In the genomic region with DNA sequence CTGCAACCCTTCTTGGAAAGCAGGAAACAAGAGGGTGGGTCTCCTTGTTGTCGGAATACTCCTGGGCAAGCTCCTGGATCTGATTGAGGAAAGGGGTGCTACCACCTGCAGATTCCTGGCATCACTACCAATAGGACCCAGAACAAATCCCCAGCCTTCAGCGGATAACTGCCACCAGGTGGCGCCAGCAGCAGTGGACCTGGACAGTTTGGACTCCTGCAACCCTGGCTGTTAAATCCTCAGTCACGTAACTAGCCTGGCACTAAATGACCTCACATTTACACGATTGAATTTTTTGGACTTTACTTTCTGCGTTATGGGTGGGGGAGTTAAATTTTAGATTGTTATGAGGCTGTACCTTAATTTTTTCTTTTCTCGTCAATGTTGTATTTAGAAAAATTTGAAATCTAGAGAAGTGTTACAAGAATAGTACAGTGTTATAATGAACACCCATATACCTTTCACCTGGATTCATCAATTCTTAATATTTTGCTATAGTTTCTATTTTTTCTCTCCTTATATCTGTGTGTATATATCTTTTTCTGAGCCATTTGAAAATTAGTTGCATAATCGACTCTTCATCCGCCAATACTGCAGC, we compare ENCODE assay signal across 8 cellular contexts.
DNase-seq lines count a peak whose midpoint lies in the region; ATAC-seq and TF ChIP-seq lines count a peak whose summit lies in the region.

No MANE protein-coding gene starts in this region.

- no peak overlapping the region for H3K27ac Mint-ChIP-seq in activated CD4-positive, alpha-beta T cell treated with anti-CD3 and anti-CD28 coated beads for 36 hours
- H3K27ac Mint-ChIP-seq in endothelial cell (ENCODE audit: unreplicated experiment): no peak overlapping the region

- no peaks in the 10 kb centered on the region for H3K9me3 ChIP-seq in mucosa of descending colon
- H3K9me3 ChIP-seq in testis: no peaks in the 10 kb centered on the region

- TF ChIP-seq POLR2A in testis (IDR thresholded peaks at IDR 0.05): no peak

- DNase-seq in BJ (ENCODE audit: low read depth) (no peak), NCI-H2107 treated with DMSO at 0.1 percent for 48 hours (lab: John Stamatoyannopoulos, UW; ENCODE audit: unreplicated experiment) (peak; percentile 64), endothelial cell (ENCODE audit: low spot score) (peak; percentile 89), mucosa of descending colon (peak; percentile 58 to 92 (median 89)), testis (peak; percentile 90)
- DNase-seq in activated CD4-positive, alpha-beta T cell treated with anti-CD3 and anti-CD28 coated beads for 36 hours: peak; percentile 79

- peak; percentile 93 for TF ChIP-seq CTCF in BJ (IDR thresholded peaks at IDR 0.05; ENCODE audit: insufficient read depth, low read depth, low read length)
- peak; percentile 92 for TF ChIP-seq CTCF in endothelial cell (IDR thresholded peaks at IDR 0.05; ENCODE audit: unreplicated experiment)
- peak; percentile 61 for TF ChIP-seq CTCF in mucosa of descending colon (IDR thresholded peaks at IDR 0.05)
- TF ChIP-seq CTCF in testis (IDR thresholded peaks at IDR 0.05): peak in 2 of 3 experiments; percentile 47 to 83

- no peaks in the 10 kb centered on the region for H3K36me3 ChIP-seq in BJ (ENCODE audit: control insufficient read depth, insufficient read depth, low read length)
- no peaks in the 10 kb centered on the region for H3K36me3 ChIP-seq in mucosa of descending colon (ENCODE audit: low read depth)
- H3K36me3 ChIP-seq in testis (ENCODE audit: low read depth, missing control alignments): no peaks in the 10 kb centered on the region

- no peak overlapping the region for H3K4me3 Mint-ChIP-seq in activated CD4-positive, alpha-beta T cell treated with anti-CD3 and anti-CD28 coated beads for 36 hours
- no peak overlapping the region for H3K4me3 Mint-ChIP-seq in endothelial cell (ENCODE audit: unreplicated experiment)

- H3K27ac ChIP-seq in testis: no peak overlapping the region

- peaks cover 9% of the 10 kb centered on the region for H3K27me3 Mint-ChIP-seq in activated CD4-positive, alpha-beta T cell treated with anti-CD3 and anti-CD28 coated beads for 36 hours
- H3K27me3 Mint-ChIP-seq in endothelial cell (ENCODE audit: unreplicated experiment): peaks cover 4% of the 10 kb centered on the region

- H3K4me3 ChIP-seq in BJ (ENCODE audit: low read depth, low read length) (no peak overlapping the region), mucosa of descending colon (no peak overlapping the region), testis (no peak overlapping the region)

- POLR2A ChIA-PET in BJ (lab: Charles Lee): no interaction called here
- POLR2A ChIA-PET in activated CD4-positive, alpha-beta T cell treated with anti-CD3 and anti-CD28 coated beads for 36 hours (lab: Charles Lee): no interaction called here

- H3K4me1 ChIP-seq in mucosa of descending colon (ENCODE audit: low read depth) (no peaks in the 10 kb centered on the region), testis (no peaks in the 10 kb centered on the region)

- intact Hi-C loops in activated CD4-positive, alpha-beta T cell treated with anti-CD3 and anti-CD28 coated beads for 36 hours (cut with DNase I, micrococcal nuclease): loop anchor here (1.0 to 2.0 kb wide), 2 partner anchors 72 kb away; no protein-coding TSS in a partner anchor
- intact Hi-C loops in mucosa of descending colon (cut with DNase I, micrococcal nuclease) (no loop called here), testis (cut with DNase I; ENCODE audit: low total_unique reads) (no loop called here)

- peak; percentile 80 for ATAC-seq in GM18870 (IDR thresholded peaks at IDR 0.05; ENCODE audit: unreplicated experiment)
- ATAC-seq in HG03097 (IDR thresholded peaks at IDR 0.05; ENCODE audit: low FRiP score, unreplicated experiment): peak; percentile 85
- peak; percentile 51 for ATAC-seq in activated CD4-positive, alpha-beta T cell treated with anti-CD3 and anti-CD28 coated beads for 36 hours
- ATAC-seq in mucosa of descending colon: peak; percentile 95

- H3K27me3 ChIP-seq in BJ (ENCODE audit: control insufficient read depth, insufficient read depth, low read length) (peaks cover 1% of the 10 kb centered on the region), testis (no peaks in the 10 kb centered on the region)

- H3K4me1 Mint-ChIP-seq in activated CD4-positive, alpha-beta T cell treated with anti-CD3 and anti-CD28 coated beads for 36 hours: no peaks in the 10 kb centered on the region
- H3K4me1 Mint-ChIP-seq in endothelial cell (ENCODE audit: unreplicated experiment): no peaks in the 10 kb centered on the region

- H3K9me3 Mint-ChIP-seq in activated CD4-positive, alpha-beta T cell treated with anti-CD3 and anti-CD28 coated beads for 36 hours (ENCODE audit: low read depth): no peaks in the 10 kb centered on the region
- no peaks in the 10 kb centered on the region for H3K9me3 Mint-ChIP-seq in endothelial cell (ENCODE audit: unreplicated experiment)

- CTCF ChIA-PET in BJ (lab: Yijun Ruan, JAX): interaction anchor here (1.2 kb wide), 1 partner anchor 19 kb away, joined by 3 read pairs; no protein-coding TSS in a partner anchor
- CTCF ChIA-PET in activated CD4-positive, alpha-beta T cell treated with anti-CD3 and anti-CD28 coated beads for 36 hours (lab: Charles Lee): interaction anchor here (0.9 kb wide), 1 partner anchor 14 kb away, joined by 3 read pairs; no protein-coding TSS in a partner anchor

- no peaks in the 10 kb centered on the region for H3K36me3 Mint-ChIP-seq in activated CD4-positive, alpha-beta T cell treated with anti-CD3 and anti-CD28 coated beads for 36 hours (ENCODE audit: low read depth)
- H3K36me3 Mint-ChIP-seq in endothelial cell (ENCODE audit: low read depth, unreplicated experiment): no peaks in the 10 kb centered on the region

- 36 to 39% methylated on average over 9 of the region's 9 CpGs for whole genome bisulfite sequencing in testis, 2 donors

Comparison
In these comparisons a context has a peak if more than half of its experiments do, and no peak if none do; other contexts are left out.
1. intact Hi-C loops: an anchor here in activated CD4-positive, alpha-beta T cell treated with anti-CD3 and anti-CD28 coated beads for 36 hours (1.0 to 2.0 kb wide); none called in mucosa of descending colon and testis.